In the genomic region with DNA sequence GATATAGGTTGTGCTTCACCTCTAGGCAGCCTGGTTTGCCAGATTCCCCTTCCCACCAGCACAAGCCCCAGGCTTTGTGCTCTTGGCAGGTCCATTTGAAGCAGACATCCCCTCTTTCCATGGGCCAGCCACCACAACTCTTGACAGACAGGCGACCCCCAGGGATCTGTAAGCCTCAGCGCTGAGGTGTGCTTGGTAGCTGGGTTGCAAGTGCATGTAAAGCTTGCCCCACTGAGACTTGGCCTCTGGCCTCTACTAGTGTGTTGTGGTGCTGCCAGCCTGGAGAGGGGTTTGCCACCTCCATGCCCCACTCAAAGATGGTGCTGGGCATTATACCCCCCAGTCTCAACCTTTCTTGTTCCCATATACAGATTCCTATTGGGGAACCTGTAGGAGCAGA, we compare ENCODE assay signal across 32 cellular contexts.
"Had no signal": no experiment of that assay in that cellular context is flagged by ENCODE, and none has a peak within 500 bp of the region (broad histone marks: within the 10 kb centered on the region; RNA-seq: fewer than 3 reads in every experiment).

No MANE protein-coding gene starts in this region.

- H3K4me1 Mint-ChIP-seq: activated CD4-positive, alpha-beta memory T cell treated with anti-CD3 and anti-CD28 coated beads, Interleukin-2, amount 10 ng/mL, durations not matched to agents 7 days and 5 days; activated CD8-positive, alpha-beta memory T cell treated with anti-CD3 and anti-CD28 coated beads, Interleukin-2, amount 10 ng/mL, durations not matched to agents 7 days and 5 days; activated naive CD4-positive, alpha-beta T cell treated with anti-CD3 and anti-CD28 coated beads, Interleukin-2, amount 10 ng/mL, durations not matched to agents 7 days and 5 days; activated naive CD8-positive, alpha-beta T cell treated with anti-CD3 and anti-CD28 coated beads, Interleukin-2, amount 50 U/mL, for 24 hours had no signal

- H3K27me3 ChIP-seq: brain microvascular endothelial cell had no signal

- ATAC-seq: activated CD8-positive, alpha-beta memory T cell treated with anti-CD3 and anti-CD28 coated beads, Interleukin-2, amount 10 ng/mL, durations not matched to agents 7 days and 5 days; activated naive CD8-positive, alpha-beta T cell treated with anti-CD3 and anti-CD28 coated beads, Interleukin-2, amount 50 U/mL, for 24 hours; Panc1 had no signal

- H3K9me3 ChIP-seq: MG63 had no signal

- H3K9me3 Mint-ChIP-seq: activated CD4-positive, alpha-beta memory T cell treated with anti-CD3 and anti-CD28 coated beads, Interleukin-2, amount 10 ng/mL, durations not matched to agents 7 days and 5 days; activated naive CD4-positive, alpha-beta T cell treated with anti-CD3 and anti-CD28 coated beads, Interleukin-2, amount 10 ng/mL, durations not matched to agents 7 days and 5 days; activated naive CD8-positive, alpha-beta T cell treated with anti-CD3 and anti-CD28 coated beads, Interleukin-2, amount 50 U/mL, for 24 hours had no signal

- H3K4me3 ChIP-seq: MG63 had no signal

- H3K27ac ChIP-seq: brain microvascular endothelial cell, VCaP had no signal

- H3K27ac Mint-ChIP-seq: activated CD4-positive, alpha-beta memory T cell treated with anti-CD3 and anti-CD28 coated beads, Interleukin-2, amount 10 ng/mL, durations not matched to agents 7 days and 5 days; activated CD8-positive, alpha-beta memory T cell treated with anti-CD3 and anti-CD28 coated beads, Interleukin-2, amount 10 ng/mL, durations not matched to agents 7 days and 5 days; activated naive CD4-positive, alpha-beta T cell treated with anti-CD3 and anti-CD28 coated beads, Interleukin-2, amount 10 ng/mL, durations not matched to agents 7 days and 5 days; activated naive CD8-positive, alpha-beta T cell; activated naive CD8-positive, alpha-beta T cell treated with anti-CD3 and anti-CD28 coated beads, Interleukin-2, amount 50 U/mL, for 24 hours had no signal

- H3K36me3 Mint-ChIP-seq: activated CD8-positive, alpha-beta memory T cell treated with anti-CD3 and anti-CD28 coated beads, Interleukin-2, amount 10 ng/mL, durations not matched to agents 7 days and 5 days; activated naive CD4-positive, alpha-beta T cell treated with anti-CD3 and anti-CD28 coated beads, Interleukin-2, amount 10 ng/mL, durations not matched to agents 7 days and 5 days; activated naive CD8-positive, alpha-beta T cell had no signal

- H3K27me3 Mint-ChIP-seq: activated CD4-positive, alpha-beta memory T cell treated with anti-CD3 and anti-CD28 coated beads, Interleukin-2, amount 10 ng/mL, durations not matched to agents 7 days and 5 days had no signal

- DNase-seq: activated CD4-positive, alpha-beta memory T cell treated with anti-CD3 and anti-CD28 coated beads, Interleukin-2, amount 10 ng/mL, durations not matched to agents 7 days and 5 days; activated CD4-positive, alpha-beta T cell treated with anti-CD3 and anti-CD28 coated beads for 1 hour; activated CD4-positive, alpha-beta T cell treated with anti-CD3 and anti-CD28 coated beads for 48 hours; activated CD4-positive, CD25-positive, alpha-beta regulatory T cell; activated CD8-positive, alpha-beta memory T cell treated with anti-CD3 and anti-CD28 coated beads for 24 hours; activated CD8-positive, alpha-beta memory T cell treated with anti-CD3 and anti-CD28 coated beads, Interleukin-2, amount 10 ng/mL, durations not matched to agents 7 days and 5 days; activated CD8-positive, alpha-beta memory T cell treated with anti-CD3 and anti-CD28 coated beads, Interleukin-2, amount 50 U/mL, for 48 hours; activated effector memory CD4-positive, alpha-beta T cell treated with Interleukin-2 at 50 U/mL for 16 hours; activated naive CD4-positive, alpha-beta T cell treated with anti-CD3 and anti-CD28 coated beads, Interleukin-2, amount 10 ng/mL, durations not matched to agents 7 days and 5 days; activated naive CD8-positive, alpha-beta T cell treated with anti-CD3 and anti-CD28 coated beads, Interleukin-2, amount 50 U/mL, for 24 hours; activated T-cell treated with anti-CD3 and anti-CD28 coated beads, Interleukin-2, amount 50 U/mL, for 48 hours; anterior cingulate cortex; brain microvascular endothelial cell; central memory CD4-positive, alpha-beta T cell; KG1; MG63; NCI-H1105 treated with DMSO at 0.1 percent for 48 hours; NCI-H1436; NCI-H1694; NCI-H1930; NCI-H2081 treated with DMSO at 0.1 percent for 48 hours; NCI-H345; NCI-H524 treated with DMSO at 0.1 percent for 48 hours; RPMI8226; SIG-M5; SW 1271; T-helper 1 cell; T-helper 2 cell; T-helper 9 cell had no signal

- H3K36me3 ChIP-seq: brain microvascular endothelial cell, MG63 had no signal

- H3K4me3 Mint-ChIP-seq: activated CD4-positive, alpha-beta memory T cell treated with anti-CD3 and anti-CD28 coated beads, Interleukin-2, amount 10 ng/mL, durations not matched to agents 7 days and 5 days; activated CD8-positive, alpha-beta memory T cell treated with anti-CD3 and anti-CD28 coated beads, Interleukin-2, amount 10 ng/mL, durations not matched to agents 7 days and 5 days; activated naive CD4-positive, alpha-beta T cell treated with anti-CD3 and anti-CD28 coated beads, Interleukin-2, amount 10 ng/mL, durations not matched to agents 7 days and 5 days; activated naive CD8-positive, alpha-beta T cell; activated naive CD8-positive, alpha-beta T cell treated with anti-CD3 and anti-CD28 coated beads, Interleukin-2, amount 50 U/mL, for 24 hours had no signal
